In the genomic region with DNA sequence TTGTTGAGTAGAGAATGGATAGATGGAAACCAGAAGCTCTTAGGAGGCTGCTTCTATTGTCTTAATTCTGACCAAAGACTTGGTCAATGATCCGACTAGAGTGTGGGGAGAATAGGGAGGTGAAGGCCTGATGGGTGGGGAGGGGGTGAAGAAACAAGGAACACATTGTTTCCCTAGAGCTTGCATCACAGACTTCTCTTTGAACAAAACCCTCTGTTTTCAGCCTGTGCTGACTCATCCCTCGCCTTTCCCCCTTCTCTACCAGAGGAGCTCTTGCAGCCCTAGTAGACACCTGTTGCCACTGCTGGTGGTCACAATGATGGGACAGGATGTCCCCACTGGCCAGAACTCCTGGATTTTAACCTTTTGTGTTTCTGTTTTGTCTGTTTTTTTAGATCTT, we compare ENCODE assay signal across 15 cellular contexts. TPM values are rescaled to one million over a fixed set of nuclear protein-coding genes. Genes with fewer than 3 reads are reported as not detected.
DNase-seq lines count a peak whose midpoint lies in the region; ATAC-seq and TF ChIP-seq lines count a peak whose summit lies in the region.
"Had no signal": no experiment of that assay in that cellular context is flagged by ENCODE, and none has a peak within 500 bp of the region (broad histone marks: within the 10 kb centered on the region; RNA-seq: fewer than 3 reads in every experiment).

No MANE protein-coding gene starts in this region.

- H3K79me2 ChIP-seq in GM23248 (ENCODE audit: insufficient read depth): no peaks in the 10 kb centered on the region
- H3K79me2 ChIP-seq in PC-9 (ENCODE audit: low read depth): no peaks in the 10 kb centered on the region

- no peaks in the 10 kb centered on the region for H3K4me1 ChIP-seq in GM23248 (ENCODE audit: insufficient read depth)
- peaks cover 78% of the 10 kb centered on the region for H3K4me1 ChIP-seq in PC-9 (replicated peaks; ENCODE audit: insufficient read depth)
- H3K4me1 ChIP-seq in adrenal gland (replicated peaks in 1 of 2): no peaks in the 10 kb centered on the region
- H3K4me1 ChIP-seq: esophagus squamous epithelium, right atrium auricular region had no signal

- TF ChIP-seq CTCF in PC-9 (conservative IDR thresholded peaks at IDR 0.05): no peak
- TF ChIP-seq CTCF in foreskin fibroblast (IDR thresholded peaks at IDR 0.05; ENCODE audit: low read depth, low read length): no peak
- TF ChIP-seq CTCF in adrenal gland (IDR thresholded peaks at IDR 0.05): no peak

- POLR2A ChIA-PET in PC-9 (lab: Charles Lee; ENCODE audit: unreplicated experiment): interaction anchor here (0.6 kb wide), 1 partner anchor 175 kb away, joined by 8 read pairs; no protein-coding TSS in a partner anchor

- no peak overlapping the region for H3K4me2 ChIP-seq in GM23248 (ENCODE audit: unreplicated experiment)
- H3K4me2 ChIP-seq in PC-9: peak overlapping the region; percentile 32

- 50 to 52% methylated on average over 2 of the region's 2 CpGs for WGBS in GM23248 (ENCODE audit: low coverage in 1 of 2, low lambda C conversion rate in 2 of 2, missing lambda C conversion rate in 2 of 2), 2 experiments
- WGBS in adrenal gland, 4 donors: 67 to 85% (median 76%) methylated on average over 2 of the region's 2 CpGs

- H3K9me3 ChIP-seq in GM23248 (ENCODE audit: low read depth): no peaks in the 10 kb centered on the region
- no peaks in the 10 kb centered on the region; the same call in 1 of the 2 replicates for H3K9me3 ChIP-seq in PC-9 (ENCODE audit: insufficient read depth, low read depth)
- H3K9me3 ChIP-seq in adrenal gland (replicated peaks in 1 of 3): no peaks in the 10 kb centered on the region
- H3K9me3 ChIP-seq: esophagus squamous epithelium, right atrium auricular region had no signal

- no peaks in the 10 kb centered on the region for H3K36me3 ChIP-seq in GM23248 (ENCODE audit: low read depth)
- H3K36me3 ChIP-seq in PC-9 (ENCODE audit: low read depth): no peaks in the 10 kb centered on the region
- H3K36me3 ChIP-seq in adrenal gland (replicated peaks in 1 of 2): no peaks in the 10 kb centered on the region
- H3K36me3 ChIP-seq: esophagus squamous epithelium, right atrium auricular region had no signal

- CTCF ChIA-PET in PC-9 (lab: Charles Lee): interaction anchor here (0.7 to 0.9 kb wide), 2 partner anchors 30 to 431 kb away, joined by 3 read pairs; no protein-coding TSS in a partner anchor

- no peaks in the 10 kb centered on the region for H3F3A ChIP-seq in GM23248 (ENCODE audit: insufficient read depth)
- H3F3A ChIP-seq in PC-9 (ENCODE audit: insufficient read depth, low read depth): peaks cover 25% of the 10 kb centered on the region

- H3K4me3 ChIP-seq in GM23248 (no peak overlapping the region), PC-9 (no peak overlapping the region), foreskin fibroblast (ENCODE audit: low read depth in 1 of 2, low read length in 2 of 2) (no peak overlapping the region), adrenal gland (no peak overlapping the region)
- H3K4me3 ChIP-seq: esophagus squamous epithelium, right atrium auricular region had no signal

- H3K9me2 ChIP-seq in GM23248 (ENCODE audit: insufficient read depth) (no peaks in the 10 kb centered on the region), PC-9 (ENCODE audit: insufficient read depth) (no peaks in the 10 kb centered on the region)

- no peaks in the 10 kb centered on the region for H4K20me1 ChIP-seq in GM23248 (ENCODE audit: insufficient read depth)
- no peaks in the 10 kb centered on the region for H4K20me1 ChIP-seq in PC-9 (ENCODE audit: insufficient read depth)

- H3K27me3 ChIP-seq in GM23248 (replicated peaks; ENCODE audit: insufficient read depth) (peaks cover 70% of the 10 kb centered on the region), PC-9 (ENCODE audit: insufficient read depth, low read depth) (no peaks in the 10 kb centered on the region), adrenal gland (peaks cover 17% of the 10 kb centered on the region)
- H3K27me3 ChIP-seq: right atrium auricular region had no signal

- H3K9ac ChIP-seq in GM23248: no peak overlapping the region

- TF ChIP-seq POLR2A in adrenal gland (IDR thresholded peaks at IDR 0.05): no peak

- intact Hi-C loops in PC-9 (cut with micrococcal nuclease; ENCODE audit: unreplicated experiment) (no loop called here), adrenal gland (cut with DNase I) (no loop called here)

- DNase-seq in GM23248: peak; percentile 4
- DNase-seq in PC-9: peak; percentile 40 to 86
- DNase-seq in foreskin fibroblast: peak; percentile 18 to 55
- DNase-seq in renal cortical epithelial cell (ENCODE audit: low read depth): peak; percentile 54
- DNase-seq in activated CD4-positive, alpha-beta T cell treated with anti-CD3 and anti-CD28 coated beads for 1 hour: no peak
- DNase-seq in adrenal gland: no peak
- DNase-seq: CD4-positive, alpha-beta T cell; esophagus squamous epithelium; NCI-H345; RPMI8226 had no signal

- in situ Hi-C loops in GM23248 (cut with MboI): no loop called here

- ATAC-seq in HG03108 (IDR thresholded peaks at IDR 0.05; ENCODE audit: unreplicated experiment): no peak
- ATAC-seq in HG02852 (IDR thresholded peaks at IDR 0.05; ENCODE audit: unreplicated experiment): no peak
- ATAC-seq: activated naive CD4-positive, alpha-beta T cell treated with anti-CD3 and anti-CD28 coated beads, Interleukin-2, amount 50 U/mL, for 72 hours had no signal

- H3K27ac ChIP-seq in GM23248: no peak overlapping the region
- H3K27ac ChIP-seq in PC-9: peak overlapping the region; percentile 64
- no peak overlapping the region for H3K27ac ChIP-seq in adrenal gland
- H3K27ac ChIP-seq: esophagus squamous epithelium, HL-60, right atrium auricular region had no signal

- BruUV-seq in PC-9 (replicated peaks; lab: Mats Ljungman, UMichigan): no TSS peak

- no peak overlapping the region for H2AFZ ChIP-seq in GM23248
- H2AFZ ChIP-seq in PC-9: no peak overlapping the region

RNA-seq across cellular contexts. Expression of a gene that starts 46.8 kb away (rescaled TPM):
- not detected in 2 replicates for total RNA-seq in GM23248 (2014; rRNA removed; shearing (Covaris generic))
- polyA plus RNA-seq in GM23248 (2016; fragmentation: Nextera tagmentation; extraction: Ambion mirVana): not detected in 2 replicates
- not detected in 2 replicates for total RNA-seq in PC-9 (2021)
- total RNA-seq in renal cortical epithelial cell: not detected in 2 replicates
- not detected for total RNA-seq in adrenal gland
- not detected for polyA plus RNA-seq in adrenal gland
- total RNA-seq: activated naive CD4-positive, alpha-beta T cell treated with anti-CD3 and anti-CD28 coated beads, Interleukin-2, amount 50 U/mL, for 72 hours; CD4-positive, alpha-beta T cell; esophagus squamous epithelium had no signal

Comparison
In these comparisons a context has a peak if more than half of its experiments do, and no peak if none do; other contexts are left out.
1. DNase-seq: peak in GM23248 (single experiment), PC-9 (2 of 2), foreskin fibroblast (2 of 2) and renal cortical epithelial cell (single experiment); none in activated CD4-positive, alpha-beta T cell treated with anti-CD3 and anti-CD28 coated beads for 1 hour (single experiment) and adrenal gland (0 of 7).